ENCODE assay signal across 8 cellular contexts in the genomic region with DNA sequence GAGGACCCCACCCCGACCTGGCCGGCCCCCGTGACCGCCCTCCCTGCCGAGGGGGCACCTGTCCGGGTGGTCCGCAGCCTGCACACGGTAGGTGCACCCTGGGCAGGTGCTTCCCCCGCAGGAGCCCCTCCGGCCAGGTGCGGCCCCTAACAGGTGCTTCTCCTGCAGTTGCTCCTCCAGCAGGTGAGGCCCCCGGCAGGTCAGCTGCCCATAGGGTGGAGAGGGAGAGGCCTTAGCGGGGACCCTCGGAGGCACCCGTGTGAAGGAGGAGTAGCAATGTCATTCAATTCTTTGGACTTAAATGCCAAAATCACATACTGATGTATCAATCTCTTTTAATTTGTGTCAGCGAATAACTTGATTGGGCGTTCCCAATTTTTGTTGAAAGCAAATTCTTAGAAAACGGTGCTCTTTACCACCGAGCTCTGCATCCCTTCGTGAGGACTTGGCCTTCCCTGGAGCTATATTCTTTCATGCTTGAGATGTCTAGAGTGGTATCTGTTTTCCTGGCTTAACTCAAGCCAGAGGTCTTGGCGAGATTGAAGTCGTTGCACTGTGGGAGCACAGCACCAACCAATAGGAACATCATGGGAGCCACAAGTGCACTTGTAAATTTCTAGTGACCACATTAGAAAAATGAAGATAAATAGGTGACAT. TPM values are rescaled to one million over a fixed set of nuclear protein-coding genes. Genes with fewer than 3 reads are reported as not detected.
A peak's percentile ranks its signal among the peaks of the same experiment; 100 is the strongest.
DNase-seq lines count a peak whose midpoint lies in the region; ATAC-seq and TF ChIP-seq lines count a peak whose summit lies in the region.

No MANE protein-coding gene starts in this region.

- WGBS in prostate gland: 3% methylated on average over 21 of the region's 22 CpGs

- H3K9ac ChIP-seq in SU-DHL-6 (ENCODE audit: low read length) (peak overlapping the region; percentile 99), fibroblast of lung (ENCODE audit: insufficient read depth, low read length) (peak overlapping the region; percentile 51)

- no peak for DNase-seq in HFF-Myc (ENCODE audit: extremely low read depth, low read depth)
- DNase-seq in fibroblast of lung (ENCODE audit: low read depth in 2 of 2): no peak
- no peak for DNase-seq in prostate gland (ENCODE audit: low spot score)
- DNase-seq in KG1 (lab: John Stamatoyannopoulos, UW): no peak
- no peak for DNase-seq in NCI-H524 treated with DMSO at 0.1 percent for 48 hours (lab: John Stamatoyannopoulos, UW)

- H3K9me2 ChIP-seq in SU-DHL-6 (replicated peaks; ENCODE audit: insufficient read depth, low read length): no peaks in the 10 kb centered on the region

- ATAC-seq in HG02623 (IDR thresholded peaks at IDR 0.05; ENCODE audit: unreplicated experiment): no peak

- H3K4me2 ChIP-seq in SU-DHL-6 (ENCODE audit: low read depth, low read length, poor library complexity, severe bottlenecking) (peak overlapping the region; percentile 83), fibroblast of lung (ENCODE audit: extremely low read depth, insufficient read depth, low read length) (peak overlapping the region; percentile 49)

- H3K27me3 ChIP-seq in SU-DHL-6 (ENCODE audit: low read length) (no peaks in the 10 kb centered on the region), fibroblast of lung (ENCODE audit: control insufficient read depth, insufficient read depth, low read length) (no peaks in the 10 kb centered on the region), prostate gland (replicated peaks; ENCODE audit: insufficient read depth) (no peaks in the 10 kb centered on the region)

- intact Hi-C loops in prostate gland (cut with DNase I): loop anchor here (10.0 kb wide), 2 partner anchors 119 to 159 kb away; a partner anchor contains a TSS

- TF ChIP-seq POLR2A in prostate gland (IDR thresholded peaks at IDR 0.05): no peak

- peaks cover 11% of the 10 kb centered on the region; the same call in 1 of the 2 replicates for H3K9me3 ChIP-seq in SU-DHL-6 (ENCODE audit: insufficient read depth, low read length)
- H3K9me3 ChIP-seq in fibroblast of lung (ENCODE audit: control insufficient read depth, insufficient read depth, low read depth, low read length): no peaks in the 10 kb centered on the region
- no peaks in the 10 kb centered on the region for H3K9me3 ChIP-seq in prostate gland

- H2AFZ ChIP-seq in SU-DHL-6 (ENCODE audit: low read depth, low read length, severe bottlenecking): peak overlapping the region; percentile 77
- H2AFZ ChIP-seq in fibroblast of lung (ENCODE audit: low read length): peak overlapping the region; percentile 15

- peaks cover 5% of the 10 kb centered on the region for H3K4me1 ChIP-seq in fibroblast of lung (ENCODE audit: control insufficient read depth, extremely low read depth, insufficient read depth, low read length)
- H3K4me1 ChIP-seq in prostate gland (replicated peaks): no peaks in the 10 kb centered on the region

- H4K20me1 ChIP-seq in SU-DHL-6 (ENCODE audit: low read depth, low read length): peaks cover 9% of the 10 kb centered on the region; the same call in 1 of the 2 replicates
- H4K20me1 ChIP-seq in fibroblast of lung (ENCODE audit: control insufficient read depth, extremely low read depth, insufficient read depth, low read length): no peaks in the 10 kb centered on the region

- H3K4me3 ChIP-seq in HFF-Myc (replicated peaks; ENCODE audit: low read depth, low read length): peak overlapping the region; percentile 94
- peak overlapping the region; percentile 79 for H3K4me3 ChIP-seq in SU-DHL-6 (ENCODE audit: insufficient read depth, low read length, poor library complexity, severe bottlenecking)
- H3K4me3 ChIP-seq in fibroblast of lung (replicated peaks in 1 of 4; ENCODE audit: control extremely low read depth in 1 of 4, insufficient read depth in 1 of 4, low read depth in 3 of 4, low read length in 4 of 4): peak overlapping the region; percentile 71 to 90 (median 81)
- peak overlapping the region; percentile 81 to 91 for H3K4me3 ChIP-seq in prostate gland

- 0 out of 2 replicates have a peak, but pooled peaks cover 6% of the 10 kb centered on the region for H3F3A ChIP-seq in SU-DHL-6 (ENCODE audit: insufficient read depth)

- H3K36me3 ChIP-seq in SU-DHL-6 (ENCODE audit: low read length) (peaks cover 20% of the 10 kb centered on the region), fibroblast of lung (ENCODE audit: control insufficient read depth, insufficient read depth, low read length) (no peaks in the 10 kb centered on the region), prostate gland (no peaks in the 10 kb centered on the region)

- H3K27ac ChIP-seq in C4-2B: peak overlapping the region; percentile 80
- peak overlapping the region; percentile 26; the same call in 1 of the 2 replicates for H3K27ac ChIP-seq in SU-DHL-6 (ENCODE audit: low read depth, low read length)
- H3K27ac ChIP-seq in fibroblast of lung (ENCODE audit: insufficient read depth, low read length): peak overlapping the region; percentile 26
- H3K27ac ChIP-seq in prostate gland: peak overlapping the region; percentile 86 to 91

- H3K79me2 ChIP-seq in SU-DHL-6 (ENCODE audit: insufficient read depth, low read length) (peaks cover 42% of the 10 kb centered on the region), fibroblast of lung (ENCODE audit: control insufficient read depth, insufficient read depth, low read length) (peaks cover 41% of the 10 kb centered on the region)

- TF ChIP-seq CTCF in C4-2B (conservative IDR thresholded peaks at IDR 0.05) (no peak), HFF-Myc (IDR thresholded peaks at IDR 0.05; ENCODE audit: low read depth, low read length, missing control alignments) (no peak), SU-DHL-6 (IDR thresholded peaks at IDR 0.05; ENCODE audit: insufficient read depth, low read length, poor library complexity, severe bottlenecking) (no peak), fibroblast of lung (conservative IDR thresholded peaks at IDR 0.05 in 1 of 2, IDR thresholded peaks at IDR 0.05 in 1 of 2; ENCODE audit: low read depth in 1 of 2, low read length in 2 of 2) (no peak), prostate gland (IDR thresholded peaks at IDR 0.05) (no peak)

RNA-seq across cellular contexts. Expression of a gene that starts 0.8 kb away (rescaled TPM):
- total RNA-seq in fibroblast of lung (5.4 and 10.9 TPM in 2 replicates), prostate gland (10 to 100 TPM in 1 of 2 donors, 1 to 10 TPM in 1; 7.9 to 11.9 TPM)
- 18.7 and 38.9 TPM in 2 replicates for polyA plus RNA-seq in fibroblast of lung
- 14.3 and 36.7 TPM in 2 replicates for polyA plus RNA-seq in fibroblast of lung (2012)
- 15.2 and 34.1 TPM in 2 replicates for polyA minus RNA-seq in fibroblast of lung (ENCODE audit: low replicate concordance)

Comparison
In these comparisons a context has a peak if more than half of its experiments do, and no peak if none do; other contexts are left out.
1. H3K27ac ChIP-seq: peak in every context shown above with its lines; median percentile 88 in prostate gland; 80 in C4-2B; 26 in SU-DHL-6; 26 in fibroblast of lung.